ENCODE assay signal across 11 cellular contexts in the genomic region with DNA sequence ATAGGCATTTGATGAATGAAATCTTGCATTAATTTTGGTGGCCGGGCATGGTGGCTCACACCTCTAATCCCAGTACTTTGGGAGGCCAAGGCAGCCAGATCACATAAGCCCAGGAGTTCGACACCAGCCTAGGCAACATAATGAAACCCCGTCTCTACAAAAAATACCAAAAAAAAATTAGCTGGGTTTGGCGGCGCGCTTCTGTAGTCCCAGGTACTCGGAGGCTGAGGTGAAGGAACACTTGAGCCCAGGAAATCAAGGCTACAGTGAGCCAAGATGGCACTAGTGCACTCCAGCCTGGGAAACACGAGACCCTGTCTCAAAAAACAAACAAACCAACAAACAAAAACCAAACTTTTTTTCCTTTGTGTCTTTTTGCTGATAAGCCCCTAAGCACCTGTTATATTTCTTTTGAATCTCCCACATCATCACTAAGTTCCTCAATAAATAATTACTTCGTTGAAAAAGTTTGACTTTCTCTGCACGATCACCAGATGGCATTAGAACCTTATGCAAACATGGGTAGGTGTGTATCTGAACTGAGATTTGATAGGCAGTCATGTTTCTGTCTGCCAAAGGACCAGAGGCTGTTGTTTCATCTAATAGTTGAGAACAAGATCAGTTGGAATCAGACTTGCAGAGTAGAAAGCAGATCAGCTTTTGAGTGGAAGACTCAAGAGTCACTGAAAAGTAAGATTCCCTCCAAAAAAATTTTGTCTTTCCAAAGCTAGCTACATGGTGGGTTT. TPM values are rescaled to one million over a fixed set of nuclear protein-coding genes. Genes with fewer than 3 reads are reported as not detected.
A peak's percentile ranks its signal among the peaks of the same experiment; 100 is the strongest.
DNase-seq lines count a peak whose midpoint lies in the region; ATAC-seq, FAIRE-seq and TF ChIP-seq lines count a peak whose summit lies in the region.
"Had no signal": no experiment of that assay in that cellular context is flagged by ENCODE, and none has a peak within 500 bp of the region (broad histone marks: within the 10 kb centered on the region; RNA-seq: fewer than 3 reads in every experiment).

No MANE protein-coding gene starts in this region.

- H3K27ac Mint-ChIP-seq in neural crest cell (ENCODE audit: unreplicated experiment): peak overlapping the region; percentile 38
- H3K27ac Mint-ChIP-seq: activated naive CD4-positive, alpha-beta T cell treated with anti-CD3 and anti-CD28 coated beads, Interleukin-2, amount 50 U/mL, for 24 hours had no signal

- H3K9me3 ChIP-seq in K562 (replicated peaks; ENCODE audit: control insufficient read depth, insufficient read depth, low read depth, low read length) (no peaks in the 10 kb centered on the region), SJCRH30 (replicated peaks) (no peaks in the 10 kb centered on the region)

- peak; percentile 1 for DNase-seq in NCI-H1694 treated with DMSO at 0.1 percent for 48 hours (lab: John Stamatoyannopoulos, UW)
- DNase-seq in NCI-H1694 (lab: John Stamatoyannopoulos, UW): no peak
- DNase-seq in NAMALWA (ENCODE audit: low spot score): peak; percentile 80
- DNase-seq in K562 (ENCODE audit: extremely low read depth in 1 of 4, low spot score in 3 of 4): no peak
- DNase-seq in neural crest cell (ENCODE audit: low read depth, low spot score): no peak
- no peak for DNase-seq in NCI-H128 (lab: John Stamatoyannopoulos, UW; ENCODE audit: unreplicated experiment)
- DNase-seq in SJCRH30: no peak
- DNase-seq: ACHN had no signal

- in situ Hi-C loops in K562 (cut with MboI): no loop called here

- H3K4me1 ChIP-seq in K562 (replicated peaks in 1 of 2; ENCODE audit: control insufficient read depth in 2 of 2, insufficient read depth in 2 of 2, low read length in 2 of 2) (peaks cover 0 to 6% of the 10 kb centered on the region in 2 experiments; a peak in 2 of 5 replicates), SJCRH30 (no peaks in the 10 kb centered on the region)

- BruUV-seq in K562 (replicated peaks; lab: Mats Ljungman, UMichigan): no TSS peak

- H3K36me3 Mint-ChIP-seq in neural crest cell (ENCODE audit: low read depth): peaks cover 19% of the 10 kb centered on the region

- intact Hi-C loops in K562 (cut with micrococcal nuclease): loop anchor here (5.0 kb wide), 1 partner anchor 129 kb away; no protein-coding TSS in a partner anchor

- 39% methylated on average over 10 of the region's 10 CpGs for WGBS in K562 (ENCODE audit: insufficient coverage, low coverage, missing lambda C conversion rate)

- H3K27me3 Mint-ChIP-seq in neural crest cell (ENCODE audit: low read depth): no peaks in the 10 kb centered on the region
- H3K27me3 Mint-ChIP-seq: activated naive CD4-positive, alpha-beta T cell treated with anti-CD3 and anti-CD28 coated beads, Interleukin-2, amount 50 U/mL, for 24 hours had no signal

- peaks cover 2% of the 10 kb centered on the region; the same call in 1 of the 3 replicates for H3K79me2 ChIP-seq in K562 (ENCODE audit: control insufficient read depth, insufficient read depth, low read length)

- H4K20me1 ChIP-seq in K562 (replicated peaks; ENCODE audit: control insufficient read depth, insufficient read depth, low read length): no peaks in the 10 kb centered on the region

- H3K4me3 ChIP-seq in K562 (no peak overlapping the region), SJCRH30 (no peak overlapping the region)

- H3K27ac ChIP-seq in K562 (ENCODE audit: extremely low read depth, low read depth, low read length) (no peak overlapping the region), SJCRH30 (no peak overlapping the region)
- H3K27ac ChIP-seq: KMS-11 had no signal

- no peak for TF ChIP-seq EP300 in K562 (IDR thresholded peaks at IDR 0.05; ENCODE audit: low read length)

- H2AFZ ChIP-seq in K562 (ENCODE audit: low read depth, low read length): no peak overlapping the region

- TF ChIP-seq RAD21 in K562 (CRISPR knock-in tag; conservative IDR thresholded peaks at IDR 0.05 in 1 of 2, IDR thresholded peaks at IDR 0.05 in 1 of 2): peak in 1 of 2 experiments; percentile 48; a peak in 2 of 4 replicates

- no peaks in the 10 kb centered on the region for H3K27me3 ChIP-seq in K562 (ENCODE audit: control insufficient read depth in 2 of 2, insufficient read depth in 2 of 2, low read length in 2 of 2)
- H3K27me3 ChIP-seq in SJCRH30: no peaks in the 10 kb centered on the region

- no peaks in the 10 kb centered on the region for H3K9me1 ChIP-seq in K562 (ENCODE audit: control insufficient read depth, insufficient read depth, low read length)

- POLR2A ChIA-PET in K562 (lab: Yijun Ruan, JAX): interaction anchor here (0.7 to 3.2 kb wide), 3 partner anchors 12 to 385 kb away, joined by 3 to 15 read pairs (median 5); no protein-coding TSS in a partner anchor

- peaks cover 8% of the 10 kb centered on the region for H3K4me1 Mint-ChIP-seq in neural crest cell
- H3K4me1 Mint-ChIP-seq: activated naive CD4-positive, alpha-beta T cell treated with anti-CD3 and anti-CD28 coated beads, Interleukin-2, amount 50 U/mL, for 24 hours had no signal

- H3K4me2 ChIP-seq in K562 (ENCODE audit: insufficient read depth, low read length): no peak overlapping the region
- H3K4me2 ChIP-seq: KMS-11 had no signal

- no peak overlapping the region for H3K9ac ChIP-seq in K562 (ENCODE audit: insufficient read depth in 1 of 2, low read depth in 2 of 2, low read length in 2 of 2)
- H3K9ac ChIP-seq: KMS-11 had no signal

- TF ChIP-seq POLR2A in K562 (conservative IDR thresholded peaks at IDR 0.05): no peak

- H3K36me3 ChIP-seq in K562 (ENCODE audit: control insufficient read depth, insufficient read depth, low read length) (peaks cover 37% of the 10 kb centered on the region), SJCRH30 (peaks cover 29% of the 10 kb centered on the region)

- CTCF ChIA-PET in K562 (lab: Yijun Ruan, JAX; ENCODE audit: low intra/inter-chr PET ratio): no interaction called here

- H3K9me3 Mint-ChIP-seq in neural crest cell: peaks cover 3% of the 10 kb centered on the region
- H3K9me3 Mint-ChIP-seq: activated naive CD4-positive, alpha-beta T cell treated with anti-CD3 and anti-CD28 coated beads, Interleukin-2, amount 50 U/mL, for 24 hours had no signal

- FAIRE-seq in K562 (lab: Jason Lieb, UNC): no peak

- H3K4me3 Mint-ChIP-seq in neural crest cell: peak overlapping the region; percentile 28
- H3K4me3 Mint-ChIP-seq: activated naive CD4-positive, alpha-beta T cell treated with anti-CD3 and anti-CD28 coated beads, Interleukin-2, amount 50 U/mL, for 24 hours had no signal

- TF ChIP-seq CTCF in K562 (IDR thresholded peaks at IDR 0.05 in 2 of 3, conservative IDR thresholded peaks at IDR 0.05 in 1 of 3; ENCODE audit: insufficient read depth in 2 of 3, low read depth in 1 of 3, low read length in 3 of 3) (peak; percentile 5 to 39 (median 13); a peak in 3 of 6 replicates), neural crest cell (conservative IDR thresholded peaks at IDR 0.05) (no peak)

- ATAC-seq in K562 (peak; percentile 8; the same call in 1 of the 3 replicates), HG03460 (IDR thresholded peaks at IDR 0.05; ENCODE audit: unreplicated experiment) (no peak)

RNA-seq across cellular contexts. Expression of gene MATR3, which starts 5.5 kb away (rescaled TPM):
- total RNA-seq in K562 (2011; cell fraction: chromatin; rRNA removed; ENCODE audit: low replicate concordance): 196 and 552 TPM in 2 replicates
- 73.5 and 120 TPM in 2 replicates for total RNA-seq in K562 (2011; cell fraction: nucleolus; rRNA removed)
- 284 and 429 TPM in 2 replicates for total RNA-seq in K562 (2011; cell fraction: nucleoplasm; rRNA removed)
- total RNA-seq in K562 (2014; rRNA removed): 112 and 234 TPM in 2 replicates
- 425 and 528 TPM in 2 replicates for total RNA-seq in K562 (2014; rRNA removed; fragmentation: Illumina TruSeq; extraction: Trizol)
- total RNA-seq in K562 (2015; rRNA removed; fragmentation: Illumina TruSeq; extraction: Trizol): 378 and 402 TPM in 2 replicates
- 179 and 209 TPM in 2 replicates for total RNA-seq in K562 (2021)
- 194 and 263 TPM in 2 replicates for polyA plus RNA-seq in K562 (2011; rRNA removed)
- 69.5 and 129 TPM in 2 replicates for polyA plus RNA-seq in K562 (2011; cell fraction: cytosol; rRNA removed)
- 124 and 148 TPM in 2 replicates for polyA plus RNA-seq in K562 (2011; cell fraction: nucleus; rRNA removed)
- 190 and 210 TPM in 2 replicates for polyA plus RNA-seq in K562 (2012)
- 232 and 298 TPM in 2 replicates for polyA plus RNA-seq in K562 (2014; fragmentation: Illumina TruSeq; extraction: Trizol)
- polyA plus RNA-seq in K562 (2014; fragmentation: Nextera tagmentation; extraction: Ambion mirVana): 100 to 1,000 TPM; 150 to 299 TPM
- polyA plus RNA-seq in K562 (2014; rRNA removed): 205 and 218 TPM in 2 replicates
- 405 and 437 TPM in 2 replicates for polyA minus RNA-seq in K562 (2011; rRNA and poly(A)+ RNA removed)
- 193 and 262 TPM in 2 replicates for polyA minus RNA-seq in K562 (2011; cell fraction: cytosol; rRNA and poly(A)+ RNA removed)
- 99.6 and 227 TPM in 2 replicates for polyA minus RNA-seq in K562 (2011; cell fraction: nucleus; rRNA and poly(A)+ RNA removed)
- total RNA-seq in neural crest cell: 321 and 329 TPM in 2 replicates
- total RNA-seq in SJCRH30 (2014; rRNA removed; shearing (Covaris generic)): 588 and 629 TPM in 2 replicates

RNA-seq across cellular contexts. Expression of gene PAIP2, which starts 53.6 kb away (rescaled TPM):
- 45.9 and 94.2 TPM in 2 replicates for total RNA-seq in K562 (2011; cell fraction: chromatin; rRNA removed; ENCODE audit: low replicate concordance)
- total RNA-seq in K562 (2011; cell fraction: nucleolus; rRNA removed): 26.8 and 27.1 TPM in 2 replicates
- 49.4 and 71.2 TPM in 2 replicates for total RNA-seq in K562 (2011; cell fraction: nucleoplasm; rRNA removed)
- total RNA-seq in K562 (2014; rRNA removed) (84.5 and 89.3 TPM in 2 replicates), K562 (2014; rRNA removed; fragmentation: Illumina TruSeq; extraction: Trizol) (96.6 and 114 TPM in 2 replicates), K562 (2015; rRNA removed; fragmentation: Illumina TruSeq; extraction: Trizol) (67.0 and 78.3 TPM in 2 replicates), K562 (2021) (100 and 108 TPM in 2 replicates), neural crest cell (103 and 104 TPM in 2 replicates)
- polyA plus RNA-seq in K562 (2011; rRNA removed) (148 and 173 TPM in 2 replicates), K562 (2014; fragmentation: Illumina TruSeq; extraction: Trizol) (177 and 187 TPM in 2 replicates), K562 (2014; fragmentation: Nextera tagmentation; extraction: Ambion mirVana) (100 to 1,000 TPM; 152 to 180 TPM), K562 (2014; rRNA removed) (114 and 128 TPM in 2 replicates)
- 36.9 and 70.8 TPM in 2 replicates for polyA plus RNA-seq in K562 (2011; cell fraction: cytosol; rRNA removed)
- polyA plus RNA-seq in K562 (2011; cell fraction: nucleus; rRNA removed): 19.2 and 31.0 TPM in 2 replicates
- 115 and 142 TPM in 2 replicates for polyA plus RNA-seq in K562 (2012)
- 101 and 135 TPM in 2 replicates for polyA minus RNA-seq in K562 (2011; rRNA and poly(A)+ RNA removed)
- 59.9 and 67.9 TPM in 2 replicates for polyA minus RNA-seq in K562 (2011; cell fraction: cytosol; rRNA and poly(A)+ RNA removed)
- polyA minus RNA-seq in K562 (2011; cell fraction: nucleus; rRNA and poly(A)+ RNA removed): 12.5 and 26.5 TPM in 2 replicates
- 125 and 131 TPM in 2 replicates for total RNA-seq in SJCRH30 (2014; rRNA removed; shearing (Covaris generic))

Comparison
In these comparisons a context has a peak if more than half of its experiments do, and no peak if none do; other contexts are left out.
1. DNase-seq: peak in NCI-H1694 treated with DMSO at 0.1 percent for 48 hours (single experiment) and NAMALWA (single experiment); none in NCI-H1694 (single experiment), K562 (0 of 4), neural crest cell (single experiment), NCI-H128 (single experiment) and SJCRH30 (0 of 2).